In the genomic region with DNA sequence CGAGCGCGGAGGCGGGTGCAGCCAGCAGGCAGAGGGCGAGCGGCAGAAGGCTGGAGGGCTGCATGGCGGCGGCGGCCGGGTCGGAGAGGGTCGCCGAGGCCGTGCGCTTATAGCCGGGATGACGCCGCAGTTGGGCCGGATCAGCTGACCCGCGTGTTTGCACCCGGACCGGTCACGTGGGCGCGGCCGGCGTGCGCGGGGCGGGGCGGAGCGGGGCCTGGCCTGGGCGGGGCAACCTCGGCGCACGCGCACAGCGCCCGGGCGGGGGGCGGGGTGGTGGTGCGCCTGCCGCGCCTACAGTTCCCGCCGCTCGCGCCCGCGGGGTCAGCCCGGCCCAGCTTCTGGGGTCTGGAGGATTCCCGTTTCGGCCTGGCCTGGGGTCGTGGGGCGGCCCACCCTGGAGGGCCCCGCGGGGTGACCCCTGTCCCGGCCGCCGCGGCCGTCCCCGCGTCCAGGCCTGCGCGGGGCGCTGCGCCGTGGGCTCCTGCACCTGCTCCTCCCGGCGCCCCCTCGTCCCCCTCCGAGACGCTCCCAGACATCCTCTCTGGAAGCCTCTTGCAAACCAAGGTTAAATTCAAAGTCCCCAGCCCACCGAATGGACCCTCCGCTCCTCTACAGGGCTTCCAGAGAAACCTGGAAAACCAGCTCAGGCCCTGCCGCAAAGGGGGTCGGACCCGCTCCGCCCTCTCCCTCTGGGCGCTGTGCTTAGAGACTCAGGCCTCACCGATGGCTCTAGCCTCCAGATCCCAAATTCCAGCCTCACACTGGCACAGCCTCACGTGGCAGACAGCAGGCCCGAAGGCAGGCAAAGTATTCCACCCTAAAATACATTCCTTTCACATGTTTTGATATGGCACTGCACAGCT, we compare ENCODE assay signal across 1 cellular context.
TF ChIP-seq lines count a peak whose summit lies in the region.

CTSD (minus strand) TSS at position 132 of the 866 bp plus-strand sequence; CDS start at position 64, 68 bp downstream.

TF ChIP-seq in K562, 482 proteins besides CTCF, POLR2A, EP300 and RAD21 (continued from another document and continues in another):
- TF ChIP-seq, protein P1, sequence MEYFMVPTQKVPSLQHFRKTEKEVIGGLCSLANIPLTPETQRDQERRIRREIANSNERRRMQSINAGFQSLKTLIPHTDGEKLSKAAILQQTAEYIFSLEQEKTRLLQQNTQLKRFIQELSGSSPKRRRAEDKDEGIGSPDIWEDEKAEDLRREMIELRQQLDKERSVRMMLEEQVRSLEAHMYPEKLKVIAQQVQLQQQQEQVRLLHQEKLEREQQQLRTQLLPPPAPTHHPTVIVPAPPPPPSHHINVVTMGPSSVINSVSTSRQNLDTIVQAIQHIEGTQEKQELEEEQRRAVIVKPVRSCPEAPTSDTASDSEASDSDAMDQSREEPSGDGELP (CRISPR knock-in tag; IDR thresholded peaks at IDR 0.05; ENCODE audit: borderline replicate concordance), result peak; percentile 89
- TF ChIP-seq ZNF318 (IDR thresholded peaks at IDR 0.05; ENCODE audit: borderline replicate concordance in 1 of 2, low read depth in 1 of 2) (no peak), ZNF778 (CRISPR knock-in tag; IDR thresholded peaks at IDR 0.05) (no peak), VEZF1 (CRISPR knock-in tag; IDR thresholded peaks at IDR 0.05) (peak; percentile 78), ZNF253 (CRISPR knock-in tag; conservative IDR thresholded peaks at IDR 0.05) (no peak), NFRKB (IDR thresholded peaks at IDR 0.05; ENCODE audit: low read depth) (no peak), GATAD2B (IDR thresholded peaks at IDR 0.05; ENCODE audit: borderline replicate concordance) (0 out of 2 replicates have a peak, but pooled peaks have one; percentile 64), U2AF1 (optimal IDR thresholded peaks at IDR 0.05; ENCODE audit: low read depth, low read length) (no peak), SMARCB1 (IDR thresholded peaks at IDR 0.05; ENCODE audit: insufficient read length, low read depth) (no peak), E2F4 (CRISPR knock-in tag; IDR thresholded peaks at IDR 0.05; ENCODE audit: low read depth) (no peak), SREBF2 (CRISPR knock-in tag; IDR thresholded peaks at IDR 0.05) (no peak), HCFC1 (IDR thresholded peaks at IDR 0.05; ENCODE audit: low read depth, low read length) (peak; percentile 10), MEIS2 (IDR thresholded peaks at IDR 0.05; ENCODE audit: partially characterized antibody) (peak; percentile 36), ZFP30 (CRISPR knock-in tag; IDR thresholded peaks at IDR 0.05; ENCODE audit: borderline replicate concordance) (no peak), BCOR (IDR thresholded peaks at IDR 0.05) (no peak), LARP7 (IDR thresholded peaks at IDR 0.05) (no peak), ZNF780A (CRISPR knock-in tag; IDR thresholded peaks at IDR 0.05) (no peak), YY1 (IDR thresholded peaks at IDR 0.05; ENCODE audit: borderline replicate concordance in 1 of 3, control insufficient read depth in 1 of 3, extremely low read depth in 1 of 3, insufficient read depth in 3 of 3, insufficient read length in 1 of 3, insufficient replicate concordance in 2 of 3, low read depth in 1 of 3, low read length in 2 of 3) (peak in 1 of 3 experiments; percentile 58), NR1H2 (CRISPR knock-in tag; IDR thresholded peaks at IDR 0.05) (no peak), ETV5 (CRISPR knock-in tag; IDR thresholded peaks at IDR 0.05; ENCODE audit: low read depth) (no peak), GATA2 (CRISPR knock-in tag; IDR thresholded peaks at IDR 0.05) (no peak)
- TF ChIP-seq, protein P2, sequence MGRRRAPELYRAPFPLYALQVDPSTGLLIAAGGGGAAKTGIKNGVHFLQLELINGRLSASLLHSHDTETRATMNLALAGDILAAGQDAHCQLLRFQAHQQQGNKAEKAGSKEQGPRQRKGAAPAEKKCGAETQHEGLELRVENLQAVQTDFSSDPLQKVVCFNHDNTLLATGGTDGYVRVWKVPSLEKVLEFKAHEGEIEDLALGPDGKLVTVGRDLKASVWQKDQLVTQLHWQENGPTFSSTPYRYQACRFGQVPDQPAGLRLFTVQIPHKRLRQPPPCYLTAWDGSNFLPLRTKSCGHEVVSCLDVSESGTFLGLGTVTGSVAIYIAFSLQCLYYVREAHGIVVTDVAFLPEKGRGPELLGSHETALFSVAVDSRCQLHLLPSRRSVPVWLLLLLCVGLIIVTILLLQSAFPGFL (CRISPR knock-in tag; IDR thresholded peaks at IDR 0.05), result no peak
- TF ChIP-seq, protein P3, sequence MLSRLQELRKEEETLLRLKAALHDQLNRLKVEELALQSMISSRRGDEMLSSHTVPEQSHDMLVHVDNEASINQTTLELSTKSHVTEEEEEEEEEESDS (CRISPR knock-in tag; IDR thresholded peaks at IDR 0.05), result no peak
- TF ChIP-seq, protein P4, sequence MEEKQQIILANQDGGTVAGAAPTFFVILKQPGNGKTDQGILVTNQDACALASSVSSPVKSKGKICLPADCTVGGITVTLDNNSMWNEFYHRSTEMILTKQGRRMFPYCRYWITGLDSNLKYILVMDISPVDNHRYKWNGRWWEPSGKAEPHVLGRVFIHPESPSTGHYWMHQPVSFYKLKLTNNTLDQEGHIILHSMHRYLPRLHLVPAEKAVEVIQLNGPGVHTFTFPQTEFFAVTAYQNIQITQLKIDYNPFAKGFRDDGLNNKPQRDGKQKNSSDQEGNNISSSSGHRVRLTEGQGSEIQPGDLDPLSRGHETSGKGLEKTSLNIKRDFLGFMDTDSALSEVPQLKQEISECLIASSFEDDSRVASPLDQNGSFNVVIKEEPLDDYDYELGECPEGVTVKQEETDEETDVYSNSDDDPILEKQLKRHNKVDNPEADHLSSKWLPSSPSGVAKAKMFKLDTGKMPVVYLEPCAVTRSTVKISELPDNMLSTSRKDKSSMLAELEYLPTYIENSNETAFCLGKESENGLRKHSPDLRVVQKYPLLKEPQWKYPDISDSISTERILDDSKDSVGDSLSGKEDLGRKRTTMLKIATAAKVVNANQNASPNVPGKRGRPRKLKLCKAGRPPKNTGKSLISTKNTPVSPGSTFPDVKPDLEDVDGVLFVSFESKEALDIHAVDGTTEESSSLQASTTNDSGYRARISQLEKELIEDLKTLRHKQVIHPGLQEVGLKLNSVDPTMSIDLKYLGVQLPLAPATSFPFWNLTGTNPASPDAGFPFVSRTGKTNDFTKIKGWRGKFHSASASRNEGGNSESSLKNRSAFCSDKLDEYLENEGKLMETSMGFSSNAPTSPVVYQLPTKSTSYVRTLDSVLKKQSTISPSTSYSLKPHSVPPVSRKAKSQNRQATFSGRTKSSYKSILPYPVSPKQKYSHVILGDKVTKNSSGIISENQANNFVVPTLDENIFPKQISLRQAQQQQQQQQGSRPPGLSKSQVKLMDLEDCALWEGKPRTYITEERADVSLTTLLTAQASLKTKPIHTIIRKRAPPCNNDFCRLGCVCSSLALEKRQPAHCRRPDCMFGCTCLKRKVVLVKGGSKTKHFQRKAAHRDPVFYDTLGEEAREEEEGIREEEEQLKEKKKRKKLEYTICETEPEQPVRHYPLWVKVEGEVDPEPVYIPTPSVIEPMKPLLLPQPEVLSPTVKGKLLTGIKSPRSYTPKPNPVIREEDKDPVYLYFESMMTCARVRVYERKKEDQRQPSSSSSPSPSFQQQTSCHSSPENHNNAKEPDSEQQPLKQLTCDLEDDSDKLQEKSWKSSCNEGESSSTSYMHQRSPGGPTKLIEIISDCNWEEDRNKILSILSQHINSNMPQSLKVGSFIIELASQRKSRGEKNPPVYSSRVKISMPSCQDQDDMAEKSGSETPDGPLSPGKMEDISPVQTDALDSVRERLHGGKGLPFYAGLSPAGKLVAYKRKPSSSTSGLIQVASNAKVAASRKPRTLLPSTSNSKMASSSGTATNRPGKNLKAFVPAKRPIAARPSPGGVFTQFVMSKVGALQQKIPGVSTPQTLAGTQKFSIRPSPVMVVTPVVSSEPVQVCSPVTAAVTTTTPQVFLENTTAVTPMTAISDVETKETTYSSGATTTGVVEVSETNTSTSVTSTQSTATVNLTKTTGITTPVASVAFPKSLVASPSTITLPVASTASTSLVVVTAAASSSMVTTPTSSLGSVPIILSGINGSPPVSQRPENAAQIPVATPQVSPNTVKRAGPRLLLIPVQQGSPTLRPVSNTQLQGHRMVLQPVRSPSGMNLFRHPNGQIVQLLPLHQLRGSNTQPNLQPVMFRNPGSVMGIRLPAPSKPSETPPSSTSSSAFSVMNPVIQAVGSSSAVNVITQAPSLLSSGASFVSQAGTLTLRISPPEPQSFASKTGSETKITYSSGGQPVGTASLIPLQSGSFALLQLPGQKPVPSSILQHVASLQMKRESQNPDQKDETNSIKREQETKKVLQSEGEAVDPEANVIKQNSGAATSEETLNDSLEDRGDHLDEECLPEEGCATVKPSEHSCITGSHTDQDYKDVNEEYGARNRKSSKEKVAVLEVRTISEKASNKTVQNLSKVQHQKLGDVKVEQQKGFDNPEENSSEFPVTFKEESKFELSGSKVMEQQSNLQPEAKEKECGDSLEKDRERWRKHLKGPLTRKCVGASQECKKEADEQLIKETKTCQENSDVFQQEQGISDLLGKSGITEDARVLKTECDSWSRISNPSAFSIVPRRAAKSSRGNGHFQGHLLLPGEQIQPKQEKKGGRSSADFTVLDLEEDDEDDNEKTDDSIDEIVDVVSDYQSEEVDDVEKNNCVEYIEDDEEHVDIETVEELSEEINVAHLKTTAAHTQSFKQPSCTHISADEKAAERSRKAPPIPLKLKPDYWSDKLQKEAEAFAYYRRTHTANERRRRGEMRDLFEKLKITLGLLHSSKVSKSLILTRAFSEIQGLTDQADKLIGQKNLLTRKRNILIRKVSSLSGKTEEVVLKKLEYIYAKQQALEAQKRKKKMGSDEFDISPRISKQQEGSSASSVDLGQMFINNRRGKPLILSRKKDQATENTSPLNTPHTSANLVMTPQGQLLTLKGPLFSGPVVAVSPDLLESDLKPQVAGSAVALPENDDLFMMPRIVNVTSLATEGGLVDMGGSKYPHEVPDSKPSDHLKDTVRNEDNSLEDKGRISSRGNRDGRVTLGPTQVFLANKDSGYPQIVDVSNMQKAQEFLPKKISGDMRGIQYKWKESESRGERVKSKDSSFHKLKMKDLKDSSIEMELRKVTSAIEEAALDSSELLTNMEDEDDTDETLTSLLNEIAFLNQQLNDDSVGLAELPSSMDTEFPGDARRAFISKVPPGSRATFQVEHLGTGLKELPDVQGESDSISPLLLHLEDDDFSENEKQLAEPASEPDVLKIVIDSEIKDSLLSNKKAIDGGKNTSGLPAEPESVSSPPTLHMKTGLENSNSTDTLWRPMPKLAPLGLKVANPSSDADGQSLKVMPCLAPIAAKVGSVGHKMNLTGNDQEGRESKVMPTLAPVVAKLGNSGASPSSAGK (IDR thresholded peaks at IDR 0.05), result peak; percentile 38; the same call in 1 of the 2 replicates
